8 cellular contexts compared by ENCODE assay signal in genomic region chr4:67327245-67327860, GRCh38.
A peak's percentile ranks its signal among the peaks of the same experiment; 100 is the strongest.
DNase-seq lines count a peak whose midpoint lies in the region; ATAC-seq, FAIRE-seq and TF ChIP-seq lines count a peak whose summit lies in the region.

No MANE protein-coding gene starts in this region.

- H3K9me3 ChIP-seq in gastroesophageal sphincter: no peaks in the 10 kb centered on the region
- H3K9me3 ChIP-seq in pancreas: no peaks in the 10 kb centered on the region

- H3K27me3 ChIP-seq in gastroesophageal sphincter (peaks cover 13% of the 10 kb centered on the region), pancreas (no peaks in the 10 kb centered on the region)

- H3K27ac ChIP-seq in gastroesophageal sphincter (no peak overlapping the region), pancreas (no peak overlapping the region)

- in situ Hi-C loops in G401 (cut with HindIII; ENCODE audit: low sequenced_read_pairs): no loop called here

- no peak for TF ChIP-seq POLR2A in gastroesophageal sphincter (IDR thresholded peaks at IDR 0.05)

- peak; percentile 64 to 85 (median 74) for TF ChIP-seq CTCF in gastroesophageal sphincter (IDR thresholded peaks at IDR 0.05)
- peak; percentile 77 to 89 (median 82) for TF ChIP-seq CTCF in pancreas (IDR thresholded peaks at IDR 0.05)

- DNase-seq in G401 (ENCODE audit: low spot score): peak; percentile 70
- DNase-seq in HK-2 (ENCODE audit: unreplicated experiment): peak; percentile 36
- DNase-seq in NOMO-1 treated with DMSO at 0.1 percent for 48 hours (lab: John Stamatoyannopoulos, UW; ENCODE audit: unreplicated experiment): peak; percentile 31
- peak; percentile 2 for DNase-seq in activated T-helper 1 cell treated with Interleukin-2 at 50 U/mL for 16 hours (ENCODE audit: low read depth)
- DNase-seq in pancreas: peak in 4 of 6 donors; percentile 22 to 61 (median 32)
- no peak for DNase-seq in NCI-H1048 (lab: John Stamatoyannopoulos, UW)

- ATAC-seq in GM21390 (IDR thresholded peaks at IDR 0.05; ENCODE audit: unreplicated experiment): peak; percentile 97
- no peak for ATAC-seq in gastroesophageal sphincter
- peak; percentile 77 to 94 (median 89) for ATAC-seq in pancreas

- no peak for TF ChIP-seq EP300 in gastroesophageal sphincter (IDR thresholded peaks at IDR 0.05)

- H3K4me3 ChIP-seq in gastroesophageal sphincter (no peak overlapping the region), pancreas (no peak overlapping the region)

- H3K36me3 ChIP-seq in gastroesophageal sphincter (no peaks in the 10 kb centered on the region), pancreas (no peaks in the 10 kb centered on the region)

- 6 to 7% methylated on average over 6 of the region's 6 CpGs for WGBS in gastroesophageal sphincter (ENCODE audit: low coverage in 1 of 2), 2 donors
- 1 to 2% methylated on average over 6 of the region's 6 CpGs for WGBS in pancreas, 2 donors

- H3K4me1 ChIP-seq in gastroesophageal sphincter (no peaks in the 10 kb centered on the region), pancreas (no peaks in the 10 kb centered on the region)

- FAIRE-seq in pancreas (lab: Jason Lieb, UNC): peak; percentile 29

- intact Hi-C loops in pancreas (cut with DNase I): no loop called here
